Comparison of ENCODE assay signal across 21 cellular contexts in the genomic region with DNA sequence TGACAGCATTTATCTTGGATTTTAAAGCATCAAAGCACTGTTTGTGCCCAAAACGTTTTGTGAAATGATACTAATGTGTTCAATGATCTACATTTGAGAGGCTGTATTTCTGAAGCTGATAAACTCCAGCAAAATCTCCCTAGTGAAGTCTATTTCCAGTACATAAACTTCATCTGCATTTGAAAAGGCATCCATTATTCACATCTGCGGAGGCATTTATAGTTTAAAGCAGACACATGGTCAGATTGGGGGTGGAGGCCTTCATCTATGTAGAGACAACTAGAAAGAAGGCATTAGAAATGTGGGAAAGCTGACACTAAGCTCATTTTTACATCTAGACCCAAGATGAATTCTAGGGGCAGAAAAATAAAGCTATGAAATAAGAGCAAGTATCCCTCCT.
"Had no signal": no experiment of that assay in that cellular context is flagged by ENCODE, and none has a peak within 500 bp of the region (broad histone marks: within the 10 kb centered on the region; RNA-seq: fewer than 3 reads in every experiment).

No MANE protein-coding gene starts in this region.

- H3K9me3 ChIP-seq: gastrocnemius medialis, pancreas, psoas muscle, stomach had no signal

- H3K4me3 ChIP-seq: dorsolateral prefrontal cortex, gastrocnemius medialis, lung, pancreas, psoas muscle, skin epidermis, stomach had no signal

- ATAC-seq: gastrocnemius medialis, left cardiac atrium, left ventricle myocardium superior, natural killer cell, pancreas, psoas muscle, sciatic nerve had no signal

- H3K36me3 ChIP-seq: gastrocnemius medialis, pancreas, stomach had no signal

- H3K27me3 ChIP-seq: gastrocnemius medialis, stomach had no signal

- H3K4me1 ChIP-seq: gastrocnemius medialis, pancreas, psoas muscle had no signal

- H3K27ac ChIP-seq: gastrocnemius medialis, pancreas, psoas muscle, skin epidermis had no signal

- DNase-seq: cortex of kidney; dorsolateral prefrontal cortex; effector CD8-positive, alpha-beta T cell; gastrocnemius medialis; glutamatergic neuron; immature natural killer cell; kidney; left cardiac atrium; left ventricle myocardium superior; mesendoderm; natural killer cell; occipital lobe; pancreas; psoas muscle; stimulated activated CD4-positive, alpha-beta T cell treated with anti-CD3 and anti-CD28 coated beads, Interleukin-12 subunit alpha, Interleukin-12 subunit beta, amount 100 ng/mL, for 4 hours; stimulated activated naive CD4-positive, alpha-beta T cell; stomach; substantia nigra had no signal
